Comparison of ENCODE assay signal across 1 cellular context in genomic region chr6:164008902-164009301, GRCh38.
TF ChIP-seq lines count a peak whose summit lies in the region.

No MANE protein-coding gene starts in this region.

TF ChIP-seq in HepG2, 621 proteins besides CTCF, POLR2A, EP300 and RAD21:
- TF ChIP-seq ZSCAN25 (CRISPR knock-in tag; IDR thresholded peaks at IDR 0.05) (no peak), RFX5 (IDR thresholded peaks at IDR 0.05; ENCODE audit: low read depth, low read length) (no peak), ZNF280D (CRISPR knock-in tag; IDR thresholded peaks at IDR 0.05) (no peak), IRF2 (CRISPR knock-in tag; IDR thresholded peaks at IDR 0.05) (no peak), ZNF383 (CRISPR knock-in tag; IDR thresholded peaks at IDR 0.05; ENCODE audit: borderline replicate concordance) (no peak), ZNF674 (CRISPR knock-in tag; IDR thresholded peaks at IDR 0.05; ENCODE audit: low read depth) (no peak), ZHX1 (CRISPR knock-in tag; IDR thresholded peaks at IDR 0.05; ENCODE audit: low read depth) (no peak), AKAP8 (CRISPR knock-in tag; IDR thresholded peaks at IDR 0.05) (no peak), KDM6A (CRISPR knock-in tag; IDR thresholded peaks at IDR 0.05; ENCODE audit: low read depth) (no peak)
- TF ChIP-seq, protein P1, sequence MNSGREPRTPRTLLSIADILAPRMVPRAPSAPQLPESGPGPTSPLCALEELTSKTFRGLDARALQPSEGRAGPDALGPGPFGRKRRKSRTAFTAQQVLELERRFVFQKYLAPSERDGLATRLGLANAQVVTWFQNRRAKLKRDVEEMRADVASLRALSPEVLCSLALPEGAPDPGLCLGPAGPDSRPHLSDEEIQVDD (CRISPR knock-in tag; IDR thresholded peaks at IDR 0.05; ENCODE audit: borderline replicate concordance): no peak
